ENCODE assay signal across 2 cellular contexts in genomic region chr7:138773176-138773575, GRCh38.
TF ChIP-seq lines count a peak whose summit lies in the region.

No MANE protein-coding gene starts in this region.

TF ChIP-seq in HEK293, 187 proteins besides CTCF, POLR2A, EP300 and RAD21:
- TF ChIP-seq SP2 (tag by site-specific recombination; IDR thresholded peaks at IDR 0.05) (no peak), EGR2 (tag by site-specific recombination; IDR thresholded peaks at IDR 0.05; ENCODE audit: low read depth) (peak; percentile 99), ZFHX2 (tag by site-specific recombination; conservative IDR thresholded peaks at IDR 0.05) (peak; percentile 79)

TF ChIP-seq in H1, 55 proteins besides CTCF, POLR2A, EP300 and RAD21:
- TF ChIP-seq EGR1 (IDR thresholded peaks at IDR 0.05; ENCODE audit: borderline replicate concordance, low read depth, low read length), result no peak
- no peak for TF ChIP-seq MAFK (IDR thresholded peaks at IDR 0.05; ENCODE audit: low read depth, low read length)
- TF ChIP-seq SP4 (IDR thresholded peaks at IDR 0.05; ENCODE audit: low read length), result no peak
- no peak for TF ChIP-seq JUND (IDR thresholded peaks at IDR 0.05; ENCODE audit: low read length)
- no peak for TF ChIP-seq POLR2AphosphoS5 (IDR thresholded peaks at IDR 0.05; ENCODE audit: low read depth, low read length)
- no peak for TF ChIP-seq CHD1 (IDR thresholded peaks at IDR 0.05; ENCODE audit: low read depth, low read length)
- TF ChIP-seq SIRT6 (IDR thresholded peaks at IDR 0.05; ENCODE audit: low read length), result no peak
- TF ChIP-seq CHD2 (IDR thresholded peaks at IDR 0.05; ENCODE audit: low read length), result no peak
- no peak for TF ChIP-seq TEAD4 (IDR thresholded peaks at IDR 0.05; ENCODE audit: low read depth, low read length)
- no peak for TF ChIP-seq SUZ12 (IDR thresholded peaks at IDR 0.05; ENCODE audit: low read length)
- no peak for TF ChIP-seq BRCA1 (IDR thresholded peaks at IDR 0.05; ENCODE audit: low read depth, low read length)
- TF ChIP-seq NANOG (IDR thresholded peaks at IDR 0.05; ENCODE audit: insufficient read depth, low read depth, low read length, poor library complexity, severe bottlenecking), result no peak
- TF ChIP-seq FOSL1 (IDR thresholded peaks at IDR 0.05; ENCODE audit: insufficient read depth, low read depth, low read length), result no peak
TF ChIP-seq in H1: peak in this region for 0.
